In the genomic region with DNA sequence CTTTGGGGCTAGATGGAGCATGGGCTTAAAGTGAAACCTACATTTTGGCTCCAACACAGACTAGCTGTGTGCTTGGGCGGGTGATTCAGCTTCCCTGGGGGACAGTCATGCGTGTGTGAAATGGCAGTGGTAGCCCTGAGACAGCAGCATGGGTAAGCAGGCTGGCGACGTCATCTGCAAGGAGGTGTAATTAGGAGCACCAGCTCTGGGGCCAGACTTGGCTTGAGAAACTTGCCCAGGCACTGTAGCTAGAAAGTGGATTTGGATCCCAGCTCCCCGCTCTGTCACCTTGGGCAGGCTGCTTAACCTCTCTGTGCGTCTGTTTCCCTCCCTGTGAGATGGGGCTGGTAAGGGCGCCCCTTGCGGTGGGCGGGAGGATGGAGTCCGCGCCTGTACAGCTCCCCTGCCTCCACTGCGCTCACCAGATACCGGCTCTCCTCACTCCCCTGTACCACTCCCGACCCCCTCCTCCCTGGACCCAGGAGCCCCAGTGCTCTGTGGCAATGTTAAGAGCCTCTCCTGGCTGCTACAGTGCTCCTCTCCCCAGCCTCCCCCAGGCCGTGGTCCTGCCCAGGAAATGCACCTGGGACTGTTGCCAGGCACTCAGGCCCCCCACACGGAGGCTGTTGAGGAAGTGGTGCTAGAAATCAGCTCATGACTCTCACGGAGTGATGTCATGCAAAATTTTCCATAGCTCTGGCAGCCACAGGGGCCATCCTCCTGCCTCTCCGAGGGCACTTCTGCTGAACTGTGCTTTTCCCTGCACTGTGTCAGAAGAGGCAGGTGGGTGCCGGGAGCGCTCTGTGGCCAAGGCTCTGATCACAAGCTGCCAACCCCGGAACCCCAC, we compare ENCODE assay signal across 8 cellular contexts. TPM values are rescaled to one million over a fixed set of nuclear protein-coding genes. Genes with fewer than 3 reads are reported as not detected.
A peak's percentile ranks its signal among the peaks of the same experiment; 100 is the strongest.
DNase-seq lines count a peak whose midpoint lies in the region; ATAC-seq and TF ChIP-seq lines count a peak whose summit lies in the region.

No MANE protein-coding gene starts in this region.

- no peaks in the 10 kb centered on the region for H3K36me3 ChIP-seq in CD8-positive, alpha-beta memory T cell (ENCODE audit: insufficient read depth, low read length)
- H3K36me3 ChIP-seq in Panc1 (ENCODE audit: control insufficient read depth, insufficient read depth, low read length): 0 out of 2 replicates have a peak, but pooled peaks cover 3% of the 10 kb centered on the region
- H3K36me3 ChIP-seq in ovary: no peaks in the 10 kb centered on the region
- H3K36me3 ChIP-seq in thyroid gland: no peaks in the 10 kb centered on the region

- in situ Hi-C loops in Panc1 (cut with HindIII; ENCODE audit: low pct_unique_long_range_greater_than_20kb, low sequenced_read_pairs): no loop called here

- ATAC-seq in Panc1: peak; percentile 80

- H3K27ac Mint-ChIP-seq in CD8-positive, alpha-beta memory T cell: peak overlapping the region; percentile 96 to 99 (median 98)
- H3K27ac Mint-ChIP-seq in activated T-helper 1 cell treated with anti-CD3 and anti-CD28 coated beads, Interleukin-12 subunit alpha, Interleukin-12 subunit beta, Interleukin-2, Interleukin-4 antibody, amounts not matched to agents 30 ng/mL and 10 ng/mL and 1 ng/mL, durations not matched to agents 14 hours and 24 hours and 36 hours: peak overlapping the region; percentile 99

- CTCF ChIA-PET in CD8-positive, alpha-beta memory T cell (lab: Charles Lee): interaction anchor here (0.6 to 2.6 kb wide), 39 partner anchors 10 to 646 kb away, joined by 3 to 52 read pairs (median 5); partner anchors contain the start of gene SYNJ2
- CTCF ChIA-PET in Panc1 (lab: Charles Lee): interaction anchor here (0.5 to 1.4 kb wide), 7 partner anchors 9 to 727 kb away, joined by 3 to 10 read pairs (median 3); partner anchors contain the start of gene SYNJ2

- WGBS in ovary, 3 donors: 28 to 33% (median 31%) methylated on average over 21 of the region's 21 CpGs
- WGBS in thyroid gland, 2 donors: 18 to 26% methylated on average over 17 of the region's 21 CpGs

- no peaks in the 10 kb centered on the region for H3K9me3 Mint-ChIP-seq in CD8-positive, alpha-beta memory T cell
- no peaks in the 10 kb centered on the region for H3K9me3 Mint-ChIP-seq in activated T-helper 1 cell treated with anti-CD3 and anti-CD28 coated beads, Interleukin-12 subunit alpha, Interleukin-12 subunit beta, Interleukin-2, Interleukin-4 antibody, amounts not matched to agents 30 ng/mL and 10 ng/mL and 1 ng/mL, durations not matched to agents 14 hours and 24 hours and 36 hours

- no peaks in the 10 kb centered on the region for H3K27me3 Mint-ChIP-seq in CD8-positive, alpha-beta memory T cell
- no peaks in the 10 kb centered on the region for H3K27me3 Mint-ChIP-seq in activated T-helper 1 cell treated with anti-CD3 and anti-CD28 coated beads, Interleukin-12 subunit alpha, Interleukin-12 subunit beta, Interleukin-2, Interleukin-4 antibody, amounts not matched to agents 30 ng/mL and 10 ng/mL and 1 ng/mL, durations not matched to agents 14 hours and 24 hours and 36 hours (ENCODE audit: insufficient read depth)

- peak overlapping the region; percentile 73 for H3K27ac ChIP-seq in CD8-positive, alpha-beta memory T cell (ENCODE audit: low read depth, low read length)
- H3K27ac ChIP-seq in Panc1 (ENCODE audit: low read length) (peak overlapping the region; percentile 87), ovary (peak overlapping the region in 1 of 2 donors; percentile 5), thyroid gland (peak overlapping the region; percentile 37 to 83 (median 78))

- peak; percentile 76 for TF ChIP-seq CTCF in GM20000 (IDR thresholded peaks at IDR 0.05; ENCODE audit: extremely low read depth, missing control alignments)
- peak; percentile 89 for TF ChIP-seq CTCF in Panc1 (IDR thresholded peaks at IDR 0.05)
- peak in 1 of 3 donors; percentile 55 for TF ChIP-seq CTCF in ovary (IDR thresholded peaks at IDR 0.05)
- peak in 5 of 6 experiments; percentile 21 to 53 (median 45) for TF ChIP-seq CTCF in thyroid gland (IDR thresholded peaks at IDR 0.05)

- DNase-seq in CD8-positive, alpha-beta memory T cell: peak; percentile 67 to 90 (median 81)
- DNase-seq in GM20000 (ENCODE audit: low spot score): peak; percentile 73
- peak; percentile 52 for DNase-seq in HPDE6-E6E7 (ENCODE audit: extremely low spot score)
- no peak for DNase-seq in Panc1 (ENCODE audit: low read depth, low spot score)
- DNase-seq in activated T-helper 1 cell treated with anti-CD3 and anti-CD28 coated beads, Interleukin-12 subunit alpha, Interleukin-12 subunit beta, Interleukin-2, Interleukin-4 antibody, amounts not matched to agents 30 ng/mL and 10 ng/mL and 1 ng/mL, durations not matched to agents 14 hours and 24 hours and 36 hours (ENCODE audit: low spot score): peak; percentile 76
- DNase-seq in fibroblast of peridontal ligament (ENCODE audit: extremely low read depth): peak; percentile 98
- peak; percentile 83 to 86 (median 85) for DNase-seq in ovary
- peak; percentile 95 to 97 for DNase-seq in thyroid gland

- H3K4me1 ChIP-seq in CD8-positive, alpha-beta memory T cell (ENCODE audit: insufficient read depth, low read length): peaks cover 27% of the 10 kb centered on the region
- H3K4me1 ChIP-seq in Panc1 (ENCODE audit: control insufficient read depth, insufficient read depth, low read length) (peaks cover 86% of the 10 kb centered on the region), ovary (ENCODE audit: insufficient read depth) (peaks cover 11% of the 10 kb centered on the region), thyroid gland (peaks cover 13 to 34% of the 10 kb centered on the region in 2 donors)

- POLR2A ChIA-PET in CD8-positive, alpha-beta memory T cell (lab: Charles Lee): interaction anchor here (0.9 to 1.2 kb wide), 3 partner anchors 9 to 45 kb away, joined by 3 to 5 read pairs (median 4); partner anchors contain the start of gene SYNJ2
- POLR2A ChIA-PET in Panc1 (lab: Charles Lee): interaction anchor here (0.5 to 0.6 kb wide), 2 partner anchors 9 to 11 kb away, joined by 4 to 14 read pairs; no protein-coding TSS in a partner anchor

- TF ChIP-seq POLR2A in ovary (IDR thresholded peaks at IDR 0.05) (no peak), thyroid gland (IDR thresholded peaks at IDR 0.05) (no peak)

- peaks cover 35 to 37% (median 36%) of the 10 kb centered on the region in 3 donors for H3K4me1 Mint-ChIP-seq in CD8-positive, alpha-beta memory T cell
- peaks cover 43% of the 10 kb centered on the region for H3K4me1 Mint-ChIP-seq in activated T-helper 1 cell treated with anti-CD3 and anti-CD28 coated beads, Interleukin-12 subunit alpha, Interleukin-12 subunit beta, Interleukin-2, Interleukin-4 antibody, amounts not matched to agents 30 ng/mL and 10 ng/mL and 1 ng/mL, durations not matched to agents 14 hours and 24 hours and 36 hours (ENCODE audit: low read depth)

- TF ChIP-seq EP300 in ovary (IDR thresholded peaks at IDR 0.05): no peak

- no peaks in the 10 kb centered on the region for H3K27me3 ChIP-seq in CD8-positive, alpha-beta memory T cell (ENCODE audit: insufficient read depth, low read length, poor library complexity, severe bottlenecking)
- H3K27me3 ChIP-seq in Panc1 (ENCODE audit: control insufficient read depth, insufficient read depth, low read length): no peaks in the 10 kb centered on the region
- H3K27me3 ChIP-seq in ovary: no peaks in the 10 kb centered on the region
- H3K27me3 ChIP-seq in thyroid gland: no peaks in the 10 kb centered on the region

- H3K4me3 ChIP-seq in CD8-positive, alpha-beta memory T cell (ENCODE audit: low read length): peak overlapping the region; percentile 67
- peak overlapping the region in 1 of 2 experiments; percentile 15; a peak in 2 of 4 replicates for H3K4me3 ChIP-seq in Panc1 (ENCODE audit: low read depth in 2 of 2, low read length in 2 of 2)
- no peak overlapping the region for H3K4me3 ChIP-seq in ovary
- no peak overlapping the region for H3K4me3 ChIP-seq in thyroid gland (replicated peaks in 1 of 3)

- H3K9me3 ChIP-seq in CD8-positive, alpha-beta memory T cell (ENCODE audit: low read length): no peaks in the 10 kb centered on the region
- H3K9me3 ChIP-seq in Panc1 (ENCODE audit: control insufficient read depth, insufficient read depth, low read depth, low read length) (no peaks in the 10 kb centered on the region), ovary (no peaks in the 10 kb centered on the region), thyroid gland (no peaks in the 10 kb centered on the region)

- peaks cover 0 to 7% (median 0%) of the 10 kb centered on the region in 3 donors for H3K36me3 Mint-ChIP-seq in CD8-positive, alpha-beta memory T cell
- peaks cover 16% of the 10 kb centered on the region for H3K36me3 Mint-ChIP-seq in activated T-helper 1 cell treated with anti-CD3 and anti-CD28 coated beads, Interleukin-12 subunit alpha, Interleukin-12 subunit beta, Interleukin-2, Interleukin-4 antibody, amounts not matched to agents 30 ng/mL and 10 ng/mL and 1 ng/mL, durations not matched to agents 14 hours and 24 hours and 36 hours (ENCODE audit: low read depth)

- intact Hi-C loops in Panc1 (cut with micrococcal nuclease; ENCODE audit: unreplicated experiment): no loop called here
- intact Hi-C loops in activated T-helper 1 cell treated with anti-CD3 and anti-CD28 coated beads, Interleukin-12 subunit alpha, Interleukin-12 subunit beta, Interleukin-2, Interleukin-4 antibody, amounts not matched to agents 30 ng/mL and 10 ng/mL and 1 ng/mL, durations not matched to agents 14 hours and 24 hours and 36 hours (cut with micrococcal nuclease): loop anchor here (1.0 to 2.0 kb wide), 9 partner anchors 17 to 262 kb away; no protein-coding TSS in a partner anchor
- intact Hi-C loops in ovary (cut with DNase I): no loop called here
- intact Hi-C loops in thyroid gland (cut with DNase I): no loop called here

- BruUV-seq in Panc1 (replicated peaks; lab: Mats Ljungman, UMichigan): no TSS peak

- peak overlapping the region; percentile 80 to 91 (median 85) for H3K4me3 Mint-ChIP-seq in CD8-positive, alpha-beta memory T cell
- peak overlapping the region; percentile 81 for H3K4me3 Mint-ChIP-seq in activated T-helper 1 cell treated with anti-CD3 and anti-CD28 coated beads, Interleukin-12 subunit alpha, Interleukin-12 subunit beta, Interleukin-2, Interleukin-4 antibody, amounts not matched to agents 30 ng/mL and 10 ng/mL and 1 ng/mL, durations not matched to agents 14 hours and 24 hours and 36 hours

RNA-seq across cellular contexts. Expression of gene SYNJ2, which starts 44.6 kb away (rescaled TPM):
- 10 to 100 TPM; 16.7 to 17.5 TPM for total RNA-seq in CD8-positive, alpha-beta memory T cell
- 8.7 TPM for polyA plus RNA-seq in CD8-positive, alpha-beta memory T cell
- total RNA-seq in Panc1 (2021; ENCODE audit: unreplicated experiment) (70.0 TPM), ovary (10 to 100 TPM in 4 of 7 donors, 1 to 10 TPM in 3; 4.5 to 18.7 (median 10.0) TPM), thyroid gland (10 to 100 TPM; 11.3 to 22.7 (median 13.5) TPM)
- polyA plus RNA-seq in Panc1 (2012; ENCODE audit: insufficient read length): 38.7 TPM
- 29.0 and 31.2 TPM in 2 replicates for total RNA-seq in activated T-helper 1 cell treated with anti-CD3 and anti-CD28 coated beads, Interleukin-12 subunit alpha, Interleukin-12 subunit beta, Interleukin-2, Interleukin-4 antibody, amounts not matched to agents 30 ng/mL and 10 ng/mL and 1 ng/mL, durations not matched to agents 14 hours and 24 hours and 36 hours
- polyA plus RNA-seq in ovary: 1 to 10 TPM; 3.6 to 7.5 TPM
